1 cellular context compared by ENCODE assay signal in genomic region chr12:108677381-108677780, GRCh38.
TF ChIP-seq lines count a peak whose summit lies in the region.

No MANE protein-coding gene starts in this region.

TF ChIP-seq in HepG2, 621 proteins besides CTCF, POLR2A, EP300 and RAD21:
- TF ChIP-seq CREBL2 (CRISPR knock-in tag; IDR thresholded peaks at IDR 0.05; ENCODE audit: borderline replicate concordance) (no peak), AKAP8 (CRISPR knock-in tag; IDR thresholded peaks at IDR 0.05) (no peak), ZNF343 (CRISPR knock-in tag; IDR thresholded peaks at IDR 0.05) (no peak), PPARG (CRISPR knock-in tag; conservative IDR thresholded peaks at IDR 0.05) (no peak), CEBPB (IDR thresholded peaks at IDR 0.05; ENCODE audit: borderline replicate concordance, low read depth, low read length) (no peak), REXO4 (CRISPR knock-in tag; IDR thresholded peaks at IDR 0.05; ENCODE audit: borderline replicate concordance) (no peak), ZNF264 (CRISPR knock-in tag; IDR thresholded peaks at IDR 0.05) (no peak), ZNF260 (CRISPR knock-in tag; IDR thresholded peaks at IDR 0.05; ENCODE audit: borderline replicate concordance, low read depth) (no peak), DNMT3B (CRISPR knock-in tag; conservative IDR thresholded peaks at IDR 0.05) (no peak), MNT (IDR thresholded peaks at IDR 0.05) (no peak), ZNF276 (CRISPR knock-in tag; IDR thresholded peaks at IDR 0.05; ENCODE audit: low read depth) (no peak), ZFP36 (IDR thresholded peaks at IDR 0.05; ENCODE audit: borderline replicate concordance, low read depth, low read length, partially characterized antibody) (no peak), ZNF709 (CRISPR knock-in tag; IDR thresholded peaks at IDR 0.05) (no peak), BRD4 (CRISPR knock-in tag; IDR thresholded peaks at IDR 0.05) (no peak), REPIN1 (CRISPR knock-in tag; IDR thresholded peaks at IDR 0.05; ENCODE audit: borderline replicate concordance, low read depth) (no peak), KMT2A (CRISPR knock-in tag; IDR thresholded peaks at IDR 0.05) (no peak), ZNF644 (CRISPR knock-in tag; IDR thresholded peaks at IDR 0.05; ENCODE audit: low read depth) (no peak)
